Comparison of ENCODE assay signal across 20 cellular contexts in genomic region chr11:44585421-44585820, GRCh38. TPM values are rescaled to one million over a fixed set of nuclear protein-coding genes. Genes with fewer than 3 reads are reported as not detected.
DNase-seq lines count a peak whose midpoint lies in the region; ATAC-seq and TF ChIP-seq lines count a peak whose summit lies in the region.
"Had no signal": no experiment of that assay in that cellular context is flagged by ENCODE, and none has a peak within 500 bp of the region (broad histone marks: within the 10 kb centered on the region; RNA-seq: fewer than 3 reads in every experiment).

No MANE protein-coding gene starts in this region.

- H2BK15ac ChIP-seq in H9 (ENCODE audit: low read depth, low read length): no peak overlapping the region

- no peak for TF ChIP-seq CTCF in H9 (conservative IDR thresholded peaks at IDR 0.05)
- TF ChIP-seq CTCF in dorsolateral prefrontal cortex (IDR thresholded peaks at IDR 0.05 in 54 of 56, conservative IDR thresholded peaks at IDR 0.05 in 2 of 56; ENCODE audit: low read depth in 1 of 56, partially characterized antibody in 56 of 56): no peak
- TF ChIP-seq CTCF in neutrophil (IDR thresholded peaks at IDR 0.05): no peak
- no peak for TF ChIP-seq CTCF in uterus (IDR thresholded peaks at IDR 0.05)

- no peak overlapping the region for H3K4me3 Mint-ChIP-seq in CD4-positive, CD25-positive, alpha-beta regulatory T cell
- no peak overlapping the region for H3K4me3 Mint-ChIP-seq in H9
- H3K4me3 Mint-ChIP-seq: CD8-positive, alpha-beta T cell; stimulated activated naive CD8-positive, alpha-beta T cell treated with anti-CD3 and anti-CD28 coated beads, Interleukin-15, amount 100 ng/mL, for 72 hours had no signal

- H2BK5ac ChIP-seq in H9 (ENCODE audit: insufficient read length, low read length): no peak overlapping the region

- peak overlapping the region; percentile 21; the same call in 1 of the 2 replicates for H3K14ac ChIP-seq in H9 (ENCODE audit: insufficient read depth, low read length)

- H3K9ac ChIP-seq in H9 (ENCODE audit: extremely low read depth, insufficient read length, low read length): no peak overlapping the region

- no peaks in the 10 kb centered on the region for H3K27me3 Mint-ChIP-seq in CD4-positive, CD25-positive, alpha-beta regulatory T cell
- peaks cover 14% of the 10 kb centered on the region for H3K27me3 Mint-ChIP-seq in H9 (ENCODE audit: low read depth)
- H3K27me3 Mint-ChIP-seq: stimulated activated naive CD8-positive, alpha-beta T cell treated with anti-CD3 and anti-CD28 coated beads, Interleukin-15, amount 100 ng/mL, for 72 hours had no signal

- H2BK20ac ChIP-seq in H9 (ENCODE audit: low read depth, low read length, poor library complexity, severe bottlenecking): no peak overlapping the region

- peaks cover 0 to 9% of the 10 kb centered on the region in 2 experiments for H3K9me3 ChIP-seq in CD4-positive, CD25-positive, alpha-beta regulatory T cell (ENCODE audit: control insufficient read depth in 2 of 2, low read length in 2 of 2)
- H3K9me3 ChIP-seq in H9 (ENCODE audit: control insufficient read depth, low read depth, low read length) (no peaks in the 10 kb centered on the region), neutrophil (no peaks in the 10 kb centered on the region), uterus (no peaks in the 10 kb centered on the region)
- H3K9me3 ChIP-seq: upper lobe of left lung had no signal

- H3K79me2 ChIP-seq in H9 (ENCODE audit: insufficient read depth, low read length): no peaks in the 10 kb centered on the region

- no peak overlapping the region for H2BK12ac ChIP-seq in H9 (ENCODE audit: insufficient read length, low read depth, low read length)

- H4K20me1 ChIP-seq in H9 (ENCODE audit: control insufficient read depth, insufficient read depth, insufficient read length): no peaks in the 10 kb centered on the region

- H3T11ph ChIP-seq in H9 (ENCODE audit: low read length): no peak overlapping the region

- TF ChIP-seq POLR2A in uterus (IDR thresholded peaks at IDR 0.05): no peak

- H3K23ac ChIP-seq in H9 (ENCODE audit: insufficient read length, low read depth, low read length): no peak overlapping the region

- WGBS in H9 (ENCODE audit: extremely low coverage, insufficient read length, low lambda C conversion rate): no CpG with 5 or more reads among the region's 5 CpGs

- no peak overlapping the region for H4K8ac ChIP-seq in H9 (replicated peaks; ENCODE audit: insufficient read length, low read depth, low read length)

- peaks cover 24% of the 10 kb centered on the region for H3K36me3 Mint-ChIP-seq in CD4-positive, CD25-positive, alpha-beta regulatory T cell
- peaks cover 0 to 8% (median 2%) of the 10 kb centered on the region in 3 experiments; a peak in 2 of 7 replicates for H3K36me3 Mint-ChIP-seq in H9 (ENCODE audit: insufficient read depth in 1 of 3, low read depth in 3 of 3)

- H2AFZ ChIP-seq in H9 (ENCODE audit: low read length): no peak overlapping the region

- no peak overlapping the region for H2AK5ac ChIP-seq in H9 (ENCODE audit: insufficient read length, low read length)

- H3K4ac ChIP-seq in H9 (ENCODE audit: low read depth, low read length): no peak overlapping the region

- H3K4me1 ChIP-seq in CD4-positive, CD25-positive, alpha-beta regulatory T cell (ENCODE audit: control insufficient read depth, insufficient read depth, low read length, poor library complexity, severe bottlenecking): no peaks in the 10 kb centered on the region
- H3K4me1 ChIP-seq in H9 (ENCODE audit: insufficient read depth, low read length) (no peaks in the 10 kb centered on the region; the same call in 1 of the 2 replicates), neutrophil (ENCODE audit: control insufficient read depth in 1 of 2, insufficient read depth in 1 of 2, low read depth in 1 of 2, low read length in 1 of 2) (peaks cover 0 to 5% of the 10 kb centered on the region in 2 experiments), uterus (no peaks in the 10 kb centered on the region)

- no peaks in the 10 kb centered on the region for H3K79me1 ChIP-seq in H9 (ENCODE audit: insufficient read depth, low read depth, low read length, poor library complexity, severe bottlenecking)

- H3K9me3 Mint-ChIP-seq in CD4-positive, CD25-positive, alpha-beta regulatory T cell: no peaks in the 10 kb centered on the region
- peaks cover 4 to 5% of the 10 kb centered on the region in 2 experiments; a peak in 3 of 5 replicates for H3K9me3 Mint-ChIP-seq in H9
- H3K9me3 Mint-ChIP-seq: CD8-positive, alpha-beta T cell had no signal

- no peak overlapping the region for H3K27ac ChIP-seq in CD4-positive, CD25-positive, alpha-beta regulatory T cell (ENCODE audit: insufficient read depth, low read length, poor library complexity, severe bottlenecking)
- H3K27ac ChIP-seq in H9 (ENCODE audit: insufficient read length, low read depth, low read length) (no peak overlapping the region), dorsolateral prefrontal cortex (peak overlapping the region in 42 of 59 donors; percentile 8 to 95 (median 56)), neutrophil (peak overlapping the region; percentile 15), uterus (no peak overlapping the region)
- H3K27ac ChIP-seq: SK-N-MC, WERI-Rb-1 had no signal

- peak overlapping the region in 2 of 3 donors; percentile 48 to 68 for H3K27ac Mint-ChIP-seq in CD4-positive, CD25-positive, alpha-beta regulatory T cell
- H3K27ac Mint-ChIP-seq in H9: no peak overlapping the region
- H3K27ac Mint-ChIP-seq: CD8-positive, alpha-beta T cell had no signal

- ATAC-seq in CD4-positive, CD25-positive, alpha-beta regulatory T cell (ENCODE audit: low read depth in 2 of 2): no peak
- ATAC-seq: CD8-positive, alpha-beta T cell; stimulated activated naive CD8-positive, alpha-beta T cell treated with anti-CD3 and anti-CD28 coated beads, Interleukin-15, amount 100 ng/mL, for 72 hours had no signal

- no peak overlapping the region for H3K4me3 ChIP-seq in CD4-positive, CD25-positive, alpha-beta regulatory T cell (ENCODE audit: low read depth, low read length)
- H3K4me3 ChIP-seq in dorsolateral prefrontal cortex: no peak overlapping the region
- no peak overlapping the region for H3K4me3 ChIP-seq in neutrophil (ENCODE audit: low read depth in 1 of 2, low read length in 1 of 2)
- no peak overlapping the region for H3K4me3 ChIP-seq in uterus
- H3K4me3 ChIP-seq: SK-N-MC, upper lobe of left lung had no signal

- DNase-seq in CD4-positive, CD25-positive, alpha-beta regulatory T cell: no peak
- DNase-seq in H9: no peak
- DNase-seq in dorsolateral prefrontal cortex: no peak
- DNase-seq in occipital lobe (lab: John Stamatoyannopoulos, UW): no peak
- no peak for DNase-seq in uterus
- no peak for DNase-seq in activated CD4-positive, alpha-beta T cell treated with anti-CD3 and anti-CD28 coated beads for 4 hours
- no peak for DNase-seq in mesenteric fat pad (ENCODE audit: low spot score)
- DNase-seq: activated gamma-delta T cell treated with Interleukin-2 at 50 U/mL for 16 hours; activated T-cell treated with anti-CD3 and anti-CD28 coated beads for 4 hours; CD8-positive, alpha-beta T cell; central memory CD4-positive, alpha-beta T cell; DMS 273 treated with DMSO at 0.1 percent for 48 hours; mesendoderm; NCI-H1105 treated with DMSO at 0.1 percent for 48 hours; NCI-H2227 treated with DMSO at 0.1 percent for 48 hours; stimulated activated naive CD8-positive, alpha-beta T cell treated with anti-CD3 and anti-CD28 coated beads, Interleukin-15, amount 100 ng/mL, for 72 hours; upper lobe of left lung; WERI-Rb-1 had no signal

- H3K18ac ChIP-seq in H9 (ENCODE audit: insufficient read length, low read depth, low read length): no peak overlapping the region

- intact Hi-C loops in dorsolateral prefrontal cortex (cut with DNase I) (no loop called here), uterus (cut with DNase I; ENCODE audit: low total_unique reads) (no loop called here)

- no peaks in the 10 kb centered on the region for H3K23me2 ChIP-seq in H9 (ENCODE audit: insufficient read length, low read depth, low read length, poor library complexity, severe bottlenecking)

- no peaks in the 10 kb centered on the region for H3K27me3 ChIP-seq in CD4-positive, CD25-positive, alpha-beta regulatory T cell (ENCODE audit: control insufficient read depth, insufficient read depth, low read length)
- H3K27me3 ChIP-seq in H9 (ENCODE audit: insufficient read depth, low read length) (no peaks in the 10 kb centered on the region), dorsolateral prefrontal cortex (no peaks in the 10 kb centered on the region), neutrophil (no peaks in the 10 kb centered on the region), uterus (no peaks in the 10 kb centered on the region)
- H3K27me3 ChIP-seq: upper lobe of left lung had no signal

- peaks cover 46% of the 10 kb centered on the region for H3K36me3 ChIP-seq in CD4-positive, CD25-positive, alpha-beta regulatory T cell (ENCODE audit: control insufficient read depth, insufficient read depth, low read length)
- H3K36me3 ChIP-seq in neutrophil (peaks cover 70% of the 10 kb centered on the region), uterus (no peaks in the 10 kb centered on the region)
- H3K36me3 ChIP-seq: WERI-Rb-1 had no signal

- no peak overlapping the region for H4K5ac ChIP-seq in H9 (ENCODE audit: insufficient read length, low read depth, low read length)

- H2BK120ac ChIP-seq in H9 (ENCODE audit: low read depth, low read length, poor library complexity, severe bottlenecking): no peak overlapping the region

- H3K4me1 Mint-ChIP-seq in CD4-positive, CD25-positive, alpha-beta regulatory T cell: peaks cover 5 to 16% (median 10%) of the 10 kb centered on the region in 4 donors
- peaks cover 6 to 14% of the 10 kb centered on the region in 2 experiments for H3K4me1 Mint-ChIP-seq in H9

- no peak overlapping the region for H4K91ac ChIP-seq in H9 (ENCODE audit: insufficient read length, low read depth, low read length)

- H3K56ac ChIP-seq in H9 (ENCODE audit: insufficient read length, low read depth, low read length): no peak overlapping the region

- no peak overlapping the region for H3K4me2 ChIP-seq in H9 (ENCODE audit: insufficient read depth, insufficient read length, low read length)

RNA-seq across cellular contexts. Expression of gene CD82, which starts 20.0 kb away (rescaled TPM):
- total RNA-seq in CD4-positive, CD25-positive, alpha-beta regulatory T cell: 132 TPM
- 100 to 1,000 TPM in 3 of 4 donors, 10 to 100 TPM in 1; 81.0 to 167 (median 118) TPM for polyA plus RNA-seq in CD4-positive, CD25-positive, alpha-beta regulatory T cell
- total RNA-seq in H9 (2021) (4.5 and 5.9 TPM in 2 replicates), dorsolateral prefrontal cortex (100 to 1,000 TPM in 11 of 120 experiments, 10 to 100 TPM in 109; 22.6 to 179 (median 59.4) TPM), occipital lobe (8.3 TPM), uterus (10 to 100 TPM; 10.2 to 26.3 (median 20.8) TPM), mesenteric fat pad (67.6 TPM)

Comparison
In these comparisons a context has a peak if more than half of its experiments do, and no peak if none do; other contexts are left out.
1. H3K27ac ChIP-seq: peak in dorsolateral prefrontal cortex (42 of 59) and neutrophil (single experiment); none in CD4-positive, CD25-positive, alpha-beta regulatory T cell (single experiment), H9 (single experiment) and uterus (0 of 2).
2. H3K27ac Mint-ChIP-seq: peak in CD4-positive, CD25-positive, alpha-beta regulatory T cell (2 of 3); none in H9 (0 of 3).